In genomic region chr10:73815719-73816030, GRCh38 we compare ENCODE assay signal across 20 cellular contexts. TPM values are rescaled to one million over a fixed set of nuclear protein-coding genes. Genes with fewer than 3 reads are reported as not detected.
DNase-seq lines count a peak whose midpoint lies in the region; ATAC-seq and TF ChIP-seq lines count a peak whose summit lies in the region.
"Had no signal": no experiment of that assay in that cellular context is flagged by ENCODE, and none has a peak within 500 bp of the region (broad histone marks: within the 10 kb centered on the region; RNA-seq: fewer than 3 reads in every experiment).

No MANE protein-coding gene starts in this region.

- H3K9me3 Mint-ChIP-seq in natural killer cell treated with Interleukin-12 subunit alpha and Interleukin-12 subunit beta and Interleukin-15 and Interleukin-18, amount 100 ng/mL, for 72 hours: no peaks in the 10 kb centered on the region
- no peaks in the 10 kb centered on the region for H3K9me3 Mint-ChIP-seq in natural killer cell
- H3K9me3 Mint-ChIP-seq: activated CD4-positive, alpha-beta memory T cell treated with anti-CD3 and anti-CD28 coated beads for 36 hours; activated T-cell treated with anti-CD3 and anti-CD28 coated beads, Interleukin-2, amount 50 U/mL, for 72 hours; CD4-positive, alpha-beta T cell; stimulated activated naive CD8-positive, alpha-beta T cell treated with anti-CD3 and anti-CD28 coated beads, Interleukin-15, amount 100 ng/mL, for 72 hours; WTC11 had no signal

- TF ChIP-seq POLR2A in esophagus muscularis mucosa (IDR thresholded peaks at IDR 0.05; ENCODE audit: low read depth) (no peak), gastrocnemius medialis (IDR thresholded peaks at IDR 0.05) (no peak), uterus (IDR thresholded peaks at IDR 0.05) (no peak)

- H3K4me1 Mint-ChIP-seq in natural killer cell treated with Interleukin-12 subunit alpha and Interleukin-12 subunit beta and Interleukin-15 and Interleukin-18, amount 100 ng/mL, for 72 hours (ENCODE audit: low read depth in 2 of 2): peaks cover 8 to 16% of the 10 kb centered on the region in 2 donors
- H3K4me1 Mint-ChIP-seq in natural killer cell: peaks cover 7 to 8% of the 10 kb centered on the region in 2 donors

- H3K4me3 Mint-ChIP-seq in natural killer cell treated with Interleukin-12 subunit alpha and Interleukin-12 subunit beta and Interleukin-15 and Interleukin-18, amount 100 ng/mL, for 72 hours: peak overlapping the region; percentile 48
- no peak overlapping the region for H3K4me3 Mint-ChIP-seq in natural killer cell
- H3K4me3 Mint-ChIP-seq: activated CD4-positive, alpha-beta memory T cell treated with anti-CD3 and anti-CD28 coated beads for 36 hours; activated T-cell treated with anti-CD3 and anti-CD28 coated beads, Interleukin-2, amount 50 U/mL, for 72 hours; CD4-positive, alpha-beta T cell; stimulated activated naive CD8-positive, alpha-beta T cell treated with anti-CD3 and anti-CD28 coated beads, Interleukin-15, amount 100 ng/mL, for 72 hours; T-helper 17 cell; WTC11 had no signal

- TF ChIP-seq EP300 in esophagus muscularis mucosa (IDR thresholded peaks at IDR 0.05): no peak

- no peak for DNase-seq in natural killer cell treated with Interleukin-12 subunit alpha and Interleukin-12 subunit beta and Interleukin-15 and Interleukin-18, amount 100 ng/mL, for 72 hours (ENCODE audit: low spot score)
- DNase-seq in natural killer cell (no peak), esophagus muscularis mucosa (ENCODE audit: extremely low spot score) (no peak), gastrocnemius medialis (no peak), uterus (no peak), glomerular visceral epithelial cell (ENCODE audit: extremely low spot score) (no peak), GOT3 (lab: John Stamatoyannopoulos, UW) (no peak), COLO668 (lab: John Stamatoyannopoulos, UW; ENCODE audit: unreplicated experiment) (no peak)
- DNase-seq: activated CD4-positive, alpha-beta memory T cell treated with anti-CD3 and anti-CD28 coated beads for 36 hours; activated naive CD4-positive, alpha-beta T cell treated with anti-CD3 and anti-CD28 coated beads, Interleukin-2, amount 50 U/mL, for 16 hours; activated T-cell treated with anti-CD3 and anti-CD28 coated beads, Interleukin-2, amount 50 U/mL, for 72 hours; CD4-positive, alpha-beta T cell; cortex of kidney; NCI-H1436; NCI-H774; stimulated activated CD4-positive, alpha-beta T cell treated with anti-CD3 and anti-CD28 coated beads, Interleukin-4, amount 100 ng/mL, for 1 hour; stimulated activated naive CD8-positive, alpha-beta T cell treated with anti-CD3 and anti-CD28 coated beads, Interleukin-15, amount 100 ng/mL, for 72 hours; T-helper 17 cell had no signal

- peaks cover under 1% of the 10 kb centered on the region for H3K36me3 Mint-ChIP-seq in natural killer cell treated with Interleukin-12 subunit alpha and Interleukin-12 subunit beta and Interleukin-15 and Interleukin-18, amount 100 ng/mL, for 72 hours
- H3K36me3 Mint-ChIP-seq in natural killer cell: no peaks in the 10 kb centered on the region

- in situ Hi-C loops in gastrocnemius medialis (cut with MboI; ENCODE audit: low sequenced_read_pairs in 4 of 4): no loop called here

- TF ChIP-seq CTCF in natural killer cell (IDR thresholded peaks at IDR 0.05): no peak
- TF ChIP-seq CTCF in esophagus muscularis mucosa (IDR thresholded peaks at IDR 0.05): no peak
- no peak for TF ChIP-seq CTCF in gastrocnemius medialis (IDR thresholded peaks at IDR 0.05 in 4 of 5, conservative IDR thresholded peaks at IDR 0.05 in 1 of 5)
- no peak for TF ChIP-seq CTCF in uterus (IDR thresholded peaks at IDR 0.05)

- H3K27me3 Mint-ChIP-seq in natural killer cell treated with Interleukin-12 subunit alpha and Interleukin-12 subunit beta and Interleukin-15 and Interleukin-18, amount 100 ng/mL, for 72 hours: no peaks in the 10 kb centered on the region
- no peaks in the 10 kb centered on the region for H3K27me3 Mint-ChIP-seq in natural killer cell (ENCODE audit: low read depth in 2 of 2)
- H3K27me3 Mint-ChIP-seq: activated CD4-positive, alpha-beta memory T cell treated with anti-CD3 and anti-CD28 coated beads for 36 hours; CD4-positive, alpha-beta T cell; stimulated activated naive CD8-positive, alpha-beta T cell treated with anti-CD3 and anti-CD28 coated beads, Interleukin-15, amount 100 ng/mL, for 72 hours; T-helper 17 cell had no signal

- H3K27ac Mint-ChIP-seq in natural killer cell treated with Interleukin-12 subunit alpha and Interleukin-12 subunit beta and Interleukin-15 and Interleukin-18, amount 100 ng/mL, for 72 hours: peak overlapping the region in 1 of 2 donors; percentile 6
- peak overlapping the region in 1 of 2 donors; percentile 17 for H3K27ac Mint-ChIP-seq in natural killer cell
- H3K27ac Mint-ChIP-seq: activated CD4-positive, alpha-beta memory T cell treated with anti-CD3 and anti-CD28 coated beads for 36 hours; activated T-cell treated with anti-CD3 and anti-CD28 coated beads, Interleukin-2, amount 50 U/mL, for 72 hours; CD4-positive, alpha-beta T cell; T-helper 17 cell; WTC11 had no signal

- ATAC-seq in natural killer cell treated with Interleukin-12 subunit alpha and Interleukin-12 subunit beta and Interleukin-15 and Interleukin-18, amount 100 ng/mL, for 72 hours: no peak
- ATAC-seq in natural killer cell (no peak), gastrocnemius medialis (no peak)
- ATAC-seq: activated T-cell treated with anti-CD3 and anti-CD28 coated beads, Interleukin-2, amount 50 U/mL, for 72 hours; left lobe of liver; stimulated activated naive CD8-positive, alpha-beta T cell treated with anti-CD3 and anti-CD28 coated beads, Interleukin-15, amount 100 ng/mL, for 72 hours; T-helper 17 cell; WTC11 had no signal

- H3K4me1 ChIP-seq in esophagus muscularis mucosa (peaks cover 9 to 47% (median 41%) of the 10 kb centered on the region in 4 donors), gastrocnemius medialis (peaks cover 11 to 29% of the 10 kb centered on the region in 2 donors), uterus (no peaks in the 10 kb centered on the region)

- no peak overlapping the region for H3K4me3 ChIP-seq in esophagus muscularis mucosa
- no peak overlapping the region for H3K4me3 ChIP-seq in gastrocnemius medialis
- no peak overlapping the region for H3K4me3 ChIP-seq in uterus

- peaks cover 27 to 76% (median 50%) of the 10 kb centered on the region in 4 donors for H3K36me3 ChIP-seq in esophagus muscularis mucosa
- peaks cover 0 to 21% of the 10 kb centered on the region in 2 donors for H3K36me3 ChIP-seq in gastrocnemius medialis
- H3K36me3 ChIP-seq in uterus: no peaks in the 10 kb centered on the region

- H3K27ac ChIP-seq in esophagus muscularis mucosa (replicated peaks in 1 of 4) (peak overlapping the region; percentile 13 to 78 (median 48)), gastrocnemius medialis (peak overlapping the region; percentile 27 to 82 (median 47)), uterus (peak overlapping the region; percentile 14 to 37)

- H3K9me3 ChIP-seq in esophagus muscularis mucosa (no peaks in the 10 kb centered on the region), gastrocnemius medialis (no peaks in the 10 kb centered on the region), uterus (no peaks in the 10 kb centered on the region)

- intact Hi-C loops in natural killer cell (cut with micrococcal nuclease) (no loop called here), esophagus muscularis mucosa (cut with DNase I) (no loop called here), gastrocnemius medialis (cut with DNase I; ENCODE audit: low total_unique reads) (no loop called here), uterus (cut with DNase I; ENCODE audit: low total_unique reads) (no loop called here)

- peaks cover 0 to 3% (median 0%) of the 10 kb centered on the region in 4 donors for H3K27me3 ChIP-seq in esophagus muscularis mucosa
- no peaks in the 10 kb centered on the region for H3K27me3 ChIP-seq in gastrocnemius medialis
- no peaks in the 10 kb centered on the region for H3K27me3 ChIP-seq in uterus

RNA-seq across cellular contexts. Expression of gene NDST2, which starts 4.3 kb away (rescaled TPM):
- 10 to 100 TPM; 42.8 to 83.3 TPM for total RNA-seq in natural killer cell treated with Interleukin-12 subunit alpha and Interleukin-12 subunit beta and Interleukin-15 and Interleukin-18, amount 100 ng/mL, for 72 hours
- 10 to 100 TPM; 64.7 to 73.8 (median 65.4) TPM for total RNA-seq in natural killer cell
- total RNA-seq in esophagus muscularis mucosa: 10 to 100 TPM; 26.8 to 38.3 (median 31.1) TPM
- 10 to 100 TPM in 1 of 4 donors, 1 to 10 TPM in 3; 7.8 to 21.7 (median 9.2) TPM for total RNA-seq in gastrocnemius medialis
- 10 to 100 TPM in 3 of 4 donors, 1 to 10 TPM in 1; 5.9 to 47.8 (median 14.1) TPM for total RNA-seq in uterus

RNA-seq across cellular contexts. Expression of gene ZSWIM8, which starts 30.3 kb away (rescaled TPM):
- 100 to 1,000 TPM; 121 to 148 TPM for total RNA-seq in natural killer cell treated with Interleukin-12 subunit alpha and Interleukin-12 subunit beta and Interleukin-15 and Interleukin-18, amount 100 ng/mL, for 72 hours
- total RNA-seq in natural killer cell (100 to 1,000 TPM; 157 to 161 (median 159) TPM), esophagus muscularis mucosa (100 to 1,000 TPM in 3 of 4 donors, 10 to 100 TPM in 1; 66.4 to 123 (median 107) TPM), gastrocnemius medialis (10 to 100 TPM; 52.6 to 81.4 (median 78.9) TPM), uterus (100 to 1,000 TPM in 2 of 4 donors, 10 to 100 TPM in 2; 61.4 to 112 (median 91.1) TPM)

RNA-seq across cellular contexts. Expression of gene CHCHD1, which starts 33.8 kb away (rescaled TPM):
- 10 to 100 TPM; 18.7 to 28.5 TPM for total RNA-seq in natural killer cell treated with Interleukin-12 subunit alpha and Interleukin-12 subunit beta and Interleukin-15 and Interleukin-18, amount 100 ng/mL, for 72 hours
- 1 to 10 TPM; 5.2 to 7.0 (median 5.9) TPM for total RNA-seq in natural killer cell
- total RNA-seq in esophagus muscularis mucosa: 10 to 100 TPM; 14.9 to 32.0 (median 25.6) TPM
- 10 to 100 TPM; 25.3 to 41.8 (median 32.7) TPM for total RNA-seq in gastrocnemius medialis
- total RNA-seq in uterus: 10 to 100 TPM in 2 of 4 donors, 1 to 10 TPM in 2; 7.1 to 15.3 (median 11.0) TPM

RNA-seq across cellular contexts. Expression of gene CAMK2G, which starts 58.7 kb away (rescaled TPM):
- 10 to 100 TPM in 1 of 2 donors, 1 to 10 TPM in 1; 6.9 to 15.3 TPM for total RNA-seq in natural killer cell treated with Interleukin-12 subunit alpha and Interleukin-12 subunit beta and Interleukin-15 and Interleukin-18, amount 100 ng/mL, for 72 hours
- total RNA-seq in natural killer cell (10 to 100 TPM; 53.6 to 73.8 (median 62.3) TPM), esophagus muscularis mucosa (100 to 1,000 TPM in 3 of 4 donors, 10 to 100 TPM in 1; 96.4 to 201 (median 159) TPM), gastrocnemius medialis (10 to 100 TPM; 48.6 to 67.5 (median 51.7) TPM), uterus (10 to 100 TPM; 17.9 to 79.9 (median 40.0) TPM)
